Comparison of ENCODE assay signal across 1 cellular context in the genomic region with DNA sequence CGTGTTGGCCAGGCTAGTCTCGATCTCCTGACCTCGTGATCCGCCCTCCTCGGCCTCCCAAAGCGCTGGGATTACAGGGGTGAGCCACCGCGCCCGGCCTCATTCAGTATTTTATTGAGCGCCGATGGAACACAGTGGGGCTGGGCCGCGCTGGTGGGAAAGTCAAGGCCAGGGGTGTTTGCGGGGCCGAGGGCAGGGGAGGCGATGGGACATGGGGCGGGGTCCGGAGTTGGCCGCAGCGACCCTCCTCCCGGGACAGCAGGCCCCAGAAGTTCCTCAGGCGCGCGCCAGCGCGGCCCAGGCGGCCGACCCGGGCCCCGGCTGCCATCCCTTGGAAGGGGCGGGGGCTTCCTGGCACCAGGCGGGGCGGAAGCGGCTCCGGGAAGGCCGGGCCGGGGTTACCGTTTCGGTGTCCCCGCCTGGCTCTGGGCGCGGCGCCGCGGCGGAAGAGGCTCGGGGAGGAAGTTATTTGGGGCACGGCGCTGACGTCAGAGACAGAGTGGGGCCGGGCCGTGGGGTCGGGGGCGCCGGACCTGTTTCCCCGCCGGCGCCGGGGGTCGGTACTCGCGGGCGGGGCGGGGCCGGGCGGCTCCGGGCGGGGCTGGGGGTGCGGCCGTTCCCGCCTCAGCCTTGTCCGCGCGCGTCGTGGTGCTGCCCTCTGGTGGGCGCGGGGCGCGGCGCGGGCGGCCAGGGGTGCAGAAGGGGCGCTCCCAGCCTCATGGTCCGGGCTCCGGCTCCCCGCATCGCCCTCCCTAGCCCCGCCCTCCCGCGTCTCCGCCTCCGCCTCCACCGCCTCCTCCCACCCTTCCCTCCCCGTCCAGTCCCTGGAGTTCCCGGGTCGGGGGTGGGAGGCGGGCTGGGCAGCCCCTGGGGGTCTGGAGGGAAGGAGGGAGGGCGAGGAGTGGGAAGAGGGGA.
TF ChIP-seq lines count a peak whose summit lies in the region.

No MANE protein-coding gene starts in this region.

TF ChIP-seq in K562, 482 proteins besides CTCF, POLR2A, EP300 and RAD21 (continued from another document):
- TF ChIP-seq SNAPC5 (CRISPR knock-in tag; IDR thresholded peaks at IDR 0.05) (no peak), SIN3B (IDR thresholded peaks at IDR 0.05; ENCODE audit: low read depth) (0 out of 2 replicates have a peak, but pooled peaks have one; percentile 45), NBN (IDR thresholded peaks at IDR 0.05; ENCODE audit: low read depth) (no peak)
- TF ChIP-seq, protein P1, sequence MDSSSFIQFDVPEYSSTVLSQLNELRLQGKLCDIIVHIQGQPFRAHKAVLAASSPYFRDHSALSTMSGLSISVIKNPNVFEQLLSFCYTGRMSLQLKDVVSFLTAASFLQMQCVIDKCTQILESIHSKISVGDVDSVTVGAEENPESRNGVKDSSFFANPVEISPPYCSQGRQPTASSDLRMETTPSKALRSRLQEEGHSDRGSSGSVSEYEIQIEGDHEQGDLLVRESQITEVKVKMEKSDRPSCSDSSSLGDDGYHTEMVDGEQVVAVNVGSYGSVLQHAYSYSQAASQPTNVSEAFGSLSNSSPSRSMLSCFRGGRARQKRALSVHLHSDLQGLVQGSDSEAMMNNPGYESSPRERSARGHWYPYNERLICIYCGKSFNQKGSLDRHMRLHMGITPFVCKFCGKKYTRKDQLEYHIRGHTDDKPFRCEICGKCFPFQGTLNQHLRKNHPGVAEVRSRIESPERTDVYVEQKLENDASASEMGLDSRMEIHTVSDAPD (CRISPR knock-in tag; IDR thresholded peaks at IDR 0.05): no peak
